In genomic region chr1:21270086-21270689, GRCh38 we compare ENCODE assay signal across 1 cellular context.
TF ChIP-seq lines count a peak whose summit lies in the region.

No MANE protein-coding gene starts in this region.

TF ChIP-seq in H1, 55 proteins besides CTCF, POLR2A, EP300 and RAD21:
- TF ChIP-seq USF2 (IDR thresholded peaks at IDR 0.05; ENCODE audit: low read length) (no peak), SIX5 (IDR thresholded peaks at IDR 0.05; ENCODE audit: low read depth, low read length) (no peak), HDAC2 (IDR thresholded peaks at IDR 0.05; ENCODE audit: borderline replicate concordance in 1 of 2, low read depth in 2 of 2, low read length in 2 of 2) (no peak), SRF (IDR thresholded peaks at IDR 0.05; ENCODE audit: low read depth, low read length) (no peak), HDAC6 (IDR thresholded peaks at IDR 0.05; ENCODE audit: low read depth, low read length) (no peak), SP1 (IDR thresholded peaks at IDR 0.05; ENCODE audit: low read depth, low read length) (no peak), POLR2AphosphoS5 (IDR thresholded peaks at IDR 0.05; ENCODE audit: low read depth, low read length) (no peak), RXRA (IDR thresholded peaks at IDR 0.05; ENCODE audit: insufficient read depth, low read depth, low read length) (no peak), SUZ12 (IDR thresholded peaks at IDR 0.05; ENCODE audit: low read length) (no peak), CHD2 (IDR thresholded peaks at IDR 0.05; ENCODE audit: low read length) (no peak), SP4 (IDR thresholded peaks at IDR 0.05; ENCODE audit: low read length) (no peak), RBBP5 (IDR thresholded peaks at IDR 0.05; ENCODE audit: borderline replicate concordance, low read depth, low read length) (no peak), GABPA (IDR thresholded peaks at IDR 0.05; ENCODE audit: borderline replicate concordance, insufficient read depth, low read length) (peak; percentile 57; the same call in 1 of the 2 replicates), KDM4A (IDR thresholded peaks at IDR 0.05; ENCODE audit: low read depth, low read length, severe bottlenecking) (no peak), SIRT6 (IDR thresholded peaks at IDR 0.05; ENCODE audit: low read length) (no peak)
- TF ChIP-seq, protein P1, sequence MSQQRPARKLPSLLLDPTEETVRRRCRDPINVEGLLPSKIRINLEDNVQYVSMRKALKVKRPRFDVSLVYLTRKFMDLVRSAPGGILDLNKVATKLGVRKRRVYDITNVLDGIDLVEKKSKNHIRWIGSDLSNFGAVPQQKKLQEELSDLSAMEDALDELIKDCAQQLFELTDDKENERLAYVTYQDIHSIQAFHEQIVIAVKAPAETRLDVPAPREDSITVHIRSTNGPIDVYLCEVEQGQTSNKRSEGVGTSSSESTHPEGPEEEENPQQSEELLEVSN (IDR thresholded peaks at IDR 0.05): no peak
- TF ChIP-seq, protein P2, sequence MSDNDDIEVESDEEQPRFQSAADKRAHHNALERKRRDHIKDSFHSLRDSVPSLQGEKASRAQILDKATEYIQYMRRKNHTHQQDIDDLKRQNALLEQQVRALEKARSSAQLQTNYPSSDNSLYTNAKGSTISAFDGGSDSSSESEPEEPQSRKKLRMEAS (IDR thresholded peaks at IDR 0.05): peak; percentile 41; the same call in 1 of the 2 replicates
